25 cellular contexts compared by ENCODE assay signal in the genomic region with DNA sequence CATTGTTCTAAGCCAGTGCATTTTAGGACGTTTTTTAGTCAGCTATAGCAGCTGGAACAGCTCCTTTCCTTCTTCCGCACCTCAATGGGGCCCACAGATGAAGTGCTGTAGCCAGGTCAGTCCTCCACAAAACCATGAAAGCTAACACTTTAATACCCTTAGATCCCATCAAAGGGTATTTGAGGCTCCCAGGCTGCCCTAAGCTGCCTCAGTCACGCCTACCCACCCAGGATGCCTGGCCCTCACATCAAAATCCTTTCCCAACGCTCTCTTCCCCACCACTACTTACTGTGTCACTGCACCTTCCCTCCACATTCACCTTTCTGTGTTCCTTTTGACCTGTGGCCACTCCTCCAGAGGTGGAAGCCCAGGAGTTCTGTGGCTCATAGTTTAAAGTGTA.
"Had no signal": no experiment of that assay in that cellular context is flagged by ENCODE, and none has a peak within 500 bp of the region (broad histone marks: within the 10 kb centered on the region; RNA-seq: fewer than 3 reads in every experiment).

No MANE protein-coding gene starts in this region.

- H3K4me3 Mint-ChIP-seq: naive thymus-derived CD4-positive, alpha-beta T cell; nephron; stimulated activated naive CD8-positive, alpha-beta T cell treated with anti-CD3 and anti-CD28 coated beads, Interleukin-15, amount 100 ng/mL, for 72 hours had no signal

- H3K27me3 ChIP-seq: right atrium auricular region, suprapubic skin, transverse colon, upper lobe of right lung, vagina had no signal

- H3K27ac ChIP-seq: coronary artery, prostate gland, right atrium auricular region, suprapubic skin, transverse colon, upper lobe of right lung, vagina had no signal

- H3K9me3 Mint-ChIP-seq: naive thymus-derived CD4-positive, alpha-beta T cell; nephron; stimulated activated naive CD8-positive, alpha-beta T cell treated with anti-CD3 and anti-CD28 coated beads, Interleukin-15, amount 100 ng/mL, for 72 hours had no signal

- H3K36me3 Mint-ChIP-seq: naive thymus-derived CD4-positive, alpha-beta T cell had no signal

- ATAC-seq: left lobe of liver; naive thymus-derived CD4-positive, alpha-beta T cell; sciatic nerve; stimulated activated naive CD8-positive, alpha-beta T cell treated with anti-CD3 and anti-CD28 coated beads, Interleukin-15, amount 100 ng/mL, for 72 hours; upper lobe of right lung had no signal

- H3K27ac Mint-ChIP-seq: naive thymus-derived CD4-positive, alpha-beta T cell; nephron had no signal

- H3K4me1 Mint-ChIP-seq: nephron had no signal

- H3K4me1 ChIP-seq: prostate gland, right atrium auricular region, suprapubic skin, transverse colon, upper lobe of right lung had no signal

- H3K36me3 ChIP-seq: prostate gland, right atrium auricular region, suprapubic skin, transverse colon, upper lobe of right lung, vagina had no signal

- DNase-seq: dermis blood vessel endothelial cell; effector CD4-positive, alpha-beta T cell; hypothalamus; mesenchymal stem cell; midbrain; naive thymus-derived CD4-positive, alpha-beta T cell; nucleus accumbens; stimulated activated CD4-positive, alpha-beta T cell treated with anti-CD3 and anti-CD28 coated beads, Interleukin-12 subunit alpha, Interleukin-12 subunit beta, amount 100 ng/mL, for 4 hours; stimulated activated CD4-positive, alpha-beta T cell treated with anti-CD3 and anti-CD28 coated beads, Interleukin-1b, Interleukin-23, amount 100 ng/mL, for 48 hours; stimulated activated CD4-positive, alpha-beta T cell treated with anti-CD3 and anti-CD28 coated beads, Interleukin-4, amount 100 ng/mL, for 1 hour; stimulated activated CD8-positive, alpha-beta memory T cell treated with anti-CD3 and anti-CD28 coated beads, Interleukin-4, amount 100 ng/mL, for 48 hours; stimulated activated naive CD4-positive, alpha-beta T cell; stimulated activated naive CD8-positive, alpha-beta T cell treated with anti-CD3 and anti-CD28 coated beads, Interleukin-15, amount 100 ng/mL, for 72 hours; transverse colon; upper lobe of right lung had no signal

- H3K4me3 ChIP-seq: coronary artery, lung, prostate gland, right atrium auricular region, smooth muscle cell, suprapubic skin, transverse colon, upper lobe of right lung, vagina had no signal

- H3K9me3 ChIP-seq: prostate gland, right atrium auricular region, suprapubic skin, transverse colon, upper lobe of right lung, vagina had no signal
